1 cellular context compared by ENCODE assay signal in genomic region chr1:18955442-18956188, GRCh38.
TF ChIP-seq lines count a peak whose summit lies in the region.

No MANE protein-coding gene starts in this region.

TF ChIP-seq in HepG2, 621 proteins besides CTCF, POLR2A, EP300 and RAD21 (continued from another document and continues in another):
- TF ChIP-seq, protein P1, sequence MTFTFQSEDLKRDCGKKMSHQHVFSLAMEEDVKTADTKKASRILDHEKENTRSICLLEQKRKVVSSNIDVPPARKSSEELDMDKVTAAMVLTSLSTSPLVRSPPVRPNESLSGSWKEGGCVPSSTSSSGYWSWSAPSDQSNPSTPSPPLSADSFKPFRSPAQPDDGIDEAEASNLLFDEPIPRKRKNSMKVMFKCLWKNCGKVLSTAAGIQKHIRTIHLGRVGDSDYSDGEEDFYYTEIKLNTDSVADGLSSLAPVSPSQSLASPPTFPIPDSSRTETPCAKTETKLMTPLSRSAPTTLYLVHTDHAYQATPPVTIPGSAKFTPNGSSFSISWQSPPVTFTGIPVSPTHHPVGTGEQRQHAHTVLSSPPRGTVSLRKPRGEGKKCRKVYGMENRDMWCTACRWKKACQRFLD (CRISPR knock-in tag; IDR thresholded peaks at IDR 0.05; ENCODE audit: borderline replicate concordance): no peak
- TF ChIP-seq ZNF274 (CRISPR knock-in tag; IDR thresholded peaks at IDR 0.05) (no peak), HMG20A (CRISPR knock-in tag; IDR thresholded peaks at IDR 0.05; ENCODE audit: borderline replicate concordance) (no peak), GABPB1 (CRISPR knock-in tag; IDR thresholded peaks at IDR 0.05) (peak; percentile 58; the same call in 1 of the 2 replicates), ATM (IDR thresholded peaks at IDR 0.05; ENCODE audit: borderline replicate concordance) (no peak), MIXL1 (CRISPR knock-in tag; IDR thresholded peaks at IDR 0.05) (no peak), ZEB1 (IDR thresholded peaks at IDR 0.05; ENCODE audit: insufficient replicate concordance, low read depth) (no peak), MEIS1 (CRISPR knock-in tag; IDR thresholded peaks at IDR 0.05; ENCODE audit: borderline replicate concordance) (no peak), PAWR (CRISPR knock-in tag; IDR thresholded peaks at IDR 0.05; ENCODE audit: borderline replicate concordance) (no peak), ZNF678 (CRISPR knock-in tag; IDR thresholded peaks at IDR 0.05) (no peak), SATB2 (CRISPR knock-in tag; IDR thresholded peaks at IDR 0.05) (no peak), NFYB (CRISPR knock-in tag; IDR thresholded peaks at IDR 0.05) (no peak), ARHGAP35 (CRISPR knock-in tag; IDR thresholded peaks at IDR 0.05; ENCODE audit: borderline replicate concordance) (0 out of 2 replicates have a peak, but pooled peaks have one; percentile 61), CHD2 (IDR thresholded peaks at IDR 0.05; ENCODE audit: low read depth, low read length) (no peak), AKNA (CRISPR knock-in tag; IDR thresholded peaks at IDR 0.05; ENCODE audit: borderline replicate concordance) (no peak), ZNF768 (CRISPR knock-in tag; IDR thresholded peaks at IDR 0.05) (0 out of 2 replicates have a peak, but pooled peaks have one; percentile 63), AKAP8 (CRISPR knock-in tag; IDR thresholded peaks at IDR 0.05) (no peak), ZNF782 (CRISPR knock-in tag; IDR thresholded peaks at IDR 0.05; ENCODE audit: borderline replicate concordance) (no peak), MED13 (CRISPR knock-in tag; IDR thresholded peaks at IDR 0.05) (no peak), RELA (CRISPR knock-in tag; IDR thresholded peaks at IDR 0.05) (no peak), LCORL (IDR thresholded peaks at IDR 0.05) (no peak), LCORL (CRISPR knock-in tag; IDR thresholded peaks at IDR 0.05) (0 out of 2 replicates have a peak, but pooled peaks have one; percentile 65), FOXJ3 (CRISPR knock-in tag; IDR thresholded peaks at IDR 0.05; ENCODE audit: borderline replicate concordance) (no peak), ZNF3 (CRISPR knock-in tag; IDR thresholded peaks at IDR 0.05) (no peak), ZFP1 (CRISPR knock-in tag; IDR thresholded peaks at IDR 0.05) (no peak), MATR3 (CRISPR knock-in tag; IDR thresholded peaks at IDR 0.05) (no peak), U2AF1 (optimal IDR thresholded peaks at IDR 0.05; ENCODE audit: low read depth, low read length) (no peak), ZNF570 (CRISPR knock-in tag; IDR thresholded peaks at IDR 0.05; ENCODE audit: borderline replicate concordance) (no peak), NFKBIZ (CRISPR knock-in tag; IDR thresholded peaks at IDR 0.05) (no peak), GFI1 (CRISPR knock-in tag; IDR thresholded peaks at IDR 0.05; ENCODE audit: borderline replicate concordance) (no peak), ZNF547 (CRISPR knock-in tag; IDR thresholded peaks at IDR 0.05) (no peak), ZNF562 (CRISPR knock-in tag; IDR thresholded peaks at IDR 0.05; ENCODE audit: borderline replicate concordance) (no peak), MXD4 (CRISPR knock-in tag; IDR thresholded peaks at IDR 0.05) (peak; percentile 21; the same call in 1 of the 2 replicates), ZFP41 (CRISPR knock-in tag; IDR thresholded peaks at IDR 0.05; ENCODE audit: borderline replicate concordance) (no peak), FOXK2 (IDR thresholded peaks at IDR 0.05) (no peak), EHMT2 (IDR thresholded peaks at IDR 0.05; ENCODE audit: borderline replicate concordance, low read depth, low read length) (no peak), DMAP1 (CRISPR knock-in tag; IDR thresholded peaks at IDR 0.05) (no peak; the same call in 1 of the 2 replicates), DMTF1 (CRISPR knock-in tag; IDR thresholded peaks at IDR 0.05) (no peak)
- TF ChIP-seq, protein P2, sequence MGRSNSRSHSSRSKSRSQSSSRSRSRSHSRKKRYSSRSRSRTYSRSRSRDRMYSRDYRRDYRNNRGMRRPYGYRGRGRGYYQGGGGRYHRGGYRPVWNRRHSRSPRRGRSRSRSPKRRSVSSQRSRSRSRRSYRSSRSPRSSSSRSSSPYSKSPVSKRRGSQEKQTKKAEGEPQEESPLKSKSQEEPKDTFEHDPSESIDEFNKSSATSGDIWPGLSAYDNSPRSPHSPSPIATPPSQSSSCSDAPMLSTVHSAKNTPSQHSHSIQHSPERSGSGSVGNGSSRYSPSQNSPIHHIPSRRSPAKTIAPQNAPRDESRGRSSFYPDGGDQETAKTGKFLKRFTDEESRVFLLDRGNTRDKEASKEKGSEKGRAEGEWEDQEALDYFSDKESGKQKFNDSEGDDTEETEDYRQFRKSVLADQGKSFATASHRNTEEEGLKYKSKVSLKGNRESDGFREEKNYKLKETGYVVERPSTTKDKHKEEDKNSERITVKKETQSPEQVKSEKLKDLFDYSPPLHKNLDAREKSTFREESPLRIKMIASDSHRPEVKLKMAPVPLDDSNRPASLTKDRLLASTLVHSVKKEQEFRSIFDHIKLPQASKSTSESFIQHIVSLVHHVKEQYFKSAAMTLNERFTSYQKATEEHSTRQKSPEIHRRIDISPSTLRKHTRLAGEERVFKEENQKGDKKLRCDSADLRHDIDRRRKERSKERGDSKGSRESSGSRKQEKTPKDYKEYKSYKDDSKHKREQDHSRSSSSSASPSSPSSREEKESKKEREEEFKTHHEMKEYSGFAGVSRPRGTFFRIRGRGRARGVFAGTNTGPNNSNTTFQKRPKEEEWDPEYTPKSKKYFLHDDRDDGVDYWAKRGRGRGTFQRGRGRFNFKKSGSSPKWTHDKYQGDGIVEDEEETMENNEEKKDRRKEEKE (IDR thresholded peaks at IDR 0.05): no peak
- TF ChIP-seq, protein P3, sequence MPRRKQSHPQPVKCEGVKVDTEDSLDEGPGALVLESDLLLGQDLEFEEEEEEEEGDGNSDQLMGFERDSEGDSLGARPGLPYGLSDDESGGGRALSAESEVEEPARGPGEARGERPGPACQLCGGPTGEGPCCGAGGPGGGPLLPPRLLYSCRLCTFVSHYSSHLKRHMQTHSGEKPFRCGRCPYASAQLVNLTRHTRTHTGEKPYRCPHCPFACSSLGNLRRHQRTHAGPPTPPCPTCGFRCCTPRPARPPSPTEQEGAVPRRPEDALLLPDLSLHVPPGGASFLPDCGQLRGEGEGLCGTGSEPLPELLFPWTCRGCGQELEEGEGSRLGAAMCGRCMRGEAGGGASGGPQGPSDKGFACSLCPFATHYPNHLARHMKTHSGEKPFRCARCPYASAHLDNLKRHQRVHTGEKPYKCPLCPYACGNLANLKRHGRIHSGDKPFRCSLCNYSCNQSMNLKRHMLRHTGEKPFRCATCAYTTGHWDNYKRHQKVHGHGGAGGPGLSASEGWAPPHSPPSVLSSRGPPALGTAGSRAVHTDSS (CRISPR knock-in tag; conservative IDR thresholded peaks at IDR 0.05): no peak
- TF ChIP-seq, protein P4, sequence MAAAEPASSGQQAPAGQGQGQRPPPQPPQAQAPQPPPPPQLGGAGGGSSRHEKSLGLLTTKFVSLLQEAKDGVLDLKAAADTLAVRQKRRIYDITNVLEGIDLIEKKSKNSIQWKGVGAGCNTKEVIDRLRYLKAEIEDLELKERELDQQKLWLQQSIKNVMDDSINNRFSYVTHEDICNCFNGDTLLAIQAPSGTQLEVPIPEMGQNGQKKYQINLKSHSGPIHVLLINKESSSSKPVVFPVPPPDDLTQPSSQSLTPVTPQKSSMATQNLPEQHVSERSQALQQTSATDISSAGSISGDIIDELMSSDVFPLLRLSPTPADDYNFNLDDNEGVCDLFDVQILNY (CRISPR knock-in tag; conservative IDR thresholded peaks at IDR 0.05): no peak
- TF ChIP-seq, protein P5, sequence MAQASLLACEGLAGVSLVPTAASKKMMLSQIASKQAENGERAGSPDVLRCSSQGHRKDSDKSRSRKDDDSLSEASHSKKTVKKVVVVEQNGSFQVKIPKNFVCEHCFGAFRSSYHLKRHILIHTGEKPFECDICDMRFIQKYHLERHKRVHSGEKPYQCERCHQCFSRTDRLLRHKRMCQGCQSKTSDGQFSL (CRISPR knock-in tag; IDR thresholded peaks at IDR 0.05): no peak
- TF ChIP-seq, protein P6, sequence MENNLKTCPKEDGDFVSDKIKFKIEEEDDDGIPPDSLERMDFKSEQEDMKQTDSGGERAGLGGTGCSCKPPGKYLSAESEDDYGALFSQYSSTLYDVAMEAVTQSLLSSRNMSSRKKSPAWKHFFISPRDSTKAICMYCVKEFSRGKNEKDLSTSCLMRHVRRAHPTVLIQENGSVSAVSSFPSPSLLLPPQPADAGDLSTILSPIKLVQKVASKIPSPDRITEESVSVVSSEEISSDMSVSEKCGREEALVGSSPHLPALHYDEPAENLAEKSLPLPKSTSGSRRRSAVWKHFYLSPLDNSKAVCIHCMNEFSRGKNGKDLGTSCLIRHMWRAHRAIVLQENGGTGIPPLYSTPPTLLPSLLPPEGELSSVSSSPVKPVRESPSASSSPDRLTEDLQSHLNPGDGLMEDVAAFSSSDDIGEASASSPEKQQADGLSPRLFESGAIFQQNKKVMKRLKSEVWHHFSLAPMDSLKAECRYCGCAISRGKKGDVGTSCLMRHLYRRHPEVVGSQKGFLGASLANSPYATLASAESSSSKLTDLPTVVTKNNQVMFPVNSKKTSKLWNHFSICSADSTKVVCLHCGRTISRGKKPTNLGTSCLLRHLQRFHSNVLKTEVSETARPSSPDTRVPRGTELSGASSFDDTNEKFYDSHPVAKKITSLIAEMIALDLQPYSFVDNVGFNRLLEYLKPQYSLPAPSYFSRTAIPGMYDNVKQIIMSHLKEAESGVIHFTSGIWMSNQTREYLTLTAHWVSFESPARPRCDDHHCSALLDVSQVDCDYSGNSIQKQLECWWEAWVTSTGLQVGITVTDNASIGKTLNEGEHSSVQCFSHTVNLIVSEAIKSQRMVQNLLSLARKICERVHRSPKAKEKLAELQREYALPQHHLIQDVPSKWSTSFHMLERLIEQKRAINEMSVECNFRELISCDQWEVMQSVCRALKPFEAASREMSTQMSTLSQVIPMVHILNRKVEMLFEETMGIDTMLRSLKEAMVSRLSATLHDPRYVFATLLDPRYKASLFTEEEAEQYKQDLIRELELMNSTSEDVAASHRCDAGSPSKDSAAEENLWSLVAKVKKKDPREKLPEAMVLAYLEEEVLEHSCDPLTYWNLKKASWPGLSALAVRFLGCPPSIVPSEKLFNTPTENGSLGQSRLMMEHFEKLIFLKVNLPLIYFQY (CRISPR knock-in tag; IDR thresholded peaks at IDR 0.05; ENCODE audit: borderline replicate concordance): no peak
